ENCODE assay signal across 24 cellular contexts in the genomic region with DNA sequence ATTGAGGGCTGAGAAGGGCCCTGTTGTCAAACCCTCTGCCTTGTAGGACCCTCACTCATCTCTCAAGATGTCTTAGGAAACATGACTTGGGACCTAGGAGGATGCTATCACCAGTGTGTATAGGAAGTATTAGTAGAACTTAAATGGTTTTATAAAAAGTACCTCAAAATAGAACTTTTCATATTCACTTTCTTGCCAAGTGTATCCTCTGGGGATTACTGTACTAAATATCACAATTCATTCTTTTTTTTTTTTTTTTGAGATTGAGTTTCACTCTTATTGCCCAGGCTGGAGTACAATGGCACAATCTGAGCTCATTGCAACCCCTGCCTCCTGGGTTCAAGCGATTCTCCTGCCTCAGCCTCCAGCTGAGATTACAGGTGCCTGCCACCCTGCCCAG. TPM values are rescaled to one million over a fixed set of nuclear protein-coding genes. Genes with fewer than 3 reads are reported as not detected.
"Had no signal": no experiment of that assay in that cellular context is flagged by ENCODE, and none has a peak within 500 bp of the region (broad histone marks: within the 10 kb centered on the region; RNA-seq: fewer than 3 reads in every experiment).

No MANE protein-coding gene starts in this region.

- DNase-seq: activated CD4-positive, alpha-beta T cell treated with anti-CD3 and anti-CD28 coated beads, Interleukin-2, amount 10 ng/mL, durations not matched to agents 24 days and 14 days; activated CD4-positive, alpha-beta T cell treated with anti-CD3 and anti-CD28 coated beads, Interleukin-2, amount 50 U/mL, for 4 hours; activated CD8-positive, alpha-beta T cell treated with anti-CD3 and anti-CD28 coated beads, Interleukin-2, amount 10 ng/mL, durations not matched to agents 7 days and 5 days; activated gamma-delta T cell; activated naive CD4-positive, alpha-beta T cell treated with Interleukin-2 at 50 U/mL for 16 hours; activated naive CD8-positive, alpha-beta T cell treated with anti-CD3 and anti-CD28 coated beads, Interleukin-2, amount 10 ng/mL, durations not matched to agents 7 days and 5 days; activated T-cell treated with anti-CD3 and anti-CD28 coated beads, Interleukin-2, amount 50 U/mL, for 24 hours; adrenal gland; body of pancreas; caudate nucleus; Kasumi-1; MM.1S; MV-4-11; NCI-H1092; NCI-H1436 treated with DMSO at 0.1 percent for 48 hours; NCI-H1694 treated with DMSO at 0.1 percent for 48 hours; NCI-H2029; NCI-H345; NCI-H524 treated with DMSO at 0.1 percent for 48 hours; SHP77 treated with DMSO at 0.1 percent for 48 hours; SK-N-SH had no signal

- H3K27me3 ChIP-seq: adrenal gland, body of pancreas, breast epithelium, SJSA1 had no signal

- H3K36me3 ChIP-seq: adrenal gland, breast epithelium had no signal

- H3K27ac ChIP-seq: adrenal gland, body of pancreas, breast epithelium, SJSA1 had no signal

- H3K9me3 ChIP-seq: adrenal gland, body of pancreas, breast epithelium, SJSA1, SK-N-SH had no signal

- H3K4me1 ChIP-seq: breast epithelium, SJSA1 had no signal

- H3K4me3 ChIP-seq: adrenal gland, body of pancreas, breast epithelium, SJSA1 had no signal

- ATAC-seq: activated CD8-positive, alpha-beta T cell treated with anti-CD3 and anti-CD28 coated beads, Interleukin-2, amount 10 ng/mL, durations not matched to agents 7 days and 5 days; body of pancreas; Panc1 had no signal

RNA-seq across cellular contexts. Expression of a gene that starts 56.2 kb away (rescaled TPM):
- total RNA-seq: activated CD8-positive, alpha-beta T cell treated with anti-CD3 and anti-CD28 coated beads, Interleukin-2, amount 10 ng/mL, durations not matched to agents 7 days and 5 days had no signal
